Comparison of ENCODE assay signal across 8 cellular contexts in genomic region chr21:37366488-37367300, GRCh38. TPM values are rescaled to one million over a fixed set of nuclear protein-coding genes. Genes with fewer than 3 reads are reported as not detected.
DNase-seq lines count a peak whose midpoint lies in the region; ATAC-seq, FAIRE-seq and TF ChIP-seq lines count a peak whose summit lies in the region.

Gene DYRK1A (plus strand): TSS chr21:37366773. CDS start chr21:37420375, 53,602 bp downstream.

- FAIRE-seq in keratinocyte (lab: Jason Lieb, UNC) = no peak

- H3K4me1 ChIP-seq in keratinocyte (ENCODE audit: control insufficient read depth, extremely low read depth, insufficient read depth, low read length) = peaks cover 32% of the 10 kb centered on the region

- H3K9me3 ChIP-seq in keratinocyte (ENCODE audit: control insufficient read depth, low read depth, low read length) = no peaks in the 10 kb centered on the region

- dilution Hi-C loops in keratinocyte (cut with MboI; ENCODE audit: extremely low pct_ligation_motif_present, low sequenced_read_pairs) = no loop called here

- no peaks in the 10 kb centered on the region for H3K9me1 ChIP-seq in keratinocyte (ENCODE audit: control insufficient read depth, extremely low read depth, insufficient read depth, low read length)

- H2AFZ ChIP-seq in keratinocyte (ENCODE audit: control insufficient read depth, low read length) = peak within 1 kb of the TSS; percentile 51

- TF ChIP-seq CTCF in keratinocyte (optimal IDR thresholded peaks at IDR 0.05 in 1 of 3, IDR thresholded peaks at IDR 0.05 in 1 of 3, conservative IDR thresholded peaks at IDR 0.05 in 1 of 3; ENCODE audit: extremely low read depth in 1 of 3, insufficient read depth in 2 of 3, low read length in 3 of 3) = no peak

- peaks cover 47% of the 10 kb centered on the region for H3K79me2 ChIP-seq in keratinocyte (ENCODE audit: control insufficient read depth, insufficient read depth, low read length)

- no peaks in the 10 kb centered on the region for H3K36me3 ChIP-seq in keratinocyte (ENCODE audit: control insufficient read depth in 2 of 2, extremely low read depth in 1 of 2, insufficient read depth in 2 of 2, low read length in 2 of 2)

- no peaks in the 10 kb centered on the region for H4K20me1 ChIP-seq in keratinocyte (ENCODE audit: control insufficient read depth, extremely low read depth, insufficient read depth, low read length)

- peak within 1 kb of the TSS; percentile 81 to 93 (median 91) for H3K4me3 ChIP-seq in keratinocyte (ENCODE audit: control insufficient read depth in 2 of 3, extremely low read depth in 1 of 3, insufficient read depth in 2 of 3, low read depth in 1 of 3, low read length in 3 of 3)

- DNase-seq in AG20443 (ENCODE audit: low spot score) = peak; percentile 99
- peak; percentile 98 for DNase-seq in NCI-H510A (lab: John Stamatoyannopoulos, UW)
- DNase-seq in activated CD4-positive, alpha-beta T cell treated with anti-CD3 and anti-CD28 coated beads for 1 hour = peak; percentile 98
- DNase-seq in cerebellum (ENCODE audit: low spot score) = peak; percentile 100
- DNase-seq in keratinocyte (ENCODE audit: low read depth, low spot score) = peak; percentile 93
- DNase-seq in stimulated activated CD4-positive, alpha-beta T cell treated with anti-CD3 and anti-CD28 coated beads, Interleukin-15, amount 100 ng/mL, for 1 hour (ENCODE audit: low read depth in 1 of 2, low spot score in 1 of 2) = peak; percentile 96 to 99

- peak within 1 kb of the TSS; percentile 98 for H3K27ac ChIP-seq in keratinocyte (ENCODE audit: control insufficient read depth, insufficient read depth, low read length)

- peak within 1 kb of the TSS; percentile 96 for H3K9ac ChIP-seq in keratinocyte (ENCODE audit: control insufficient read depth, extremely low read depth, insufficient read depth, low read length)

- ATAC-seq in HG03432 (IDR thresholded peaks at IDR 0.05; ENCODE audit: unreplicated experiment) = peak; percentile 71

- peak within 1 kb of the TSS; percentile 92 for H3K4me2 ChIP-seq in keratinocyte (ENCODE audit: control insufficient read depth, extremely low read depth, insufficient read depth, low read depth, low read length)

- no peaks in the 10 kb centered on the region for H3K27me3 ChIP-seq in keratinocyte (ENCODE audit: control insufficient read depth, extremely low read depth, insufficient read depth, low read length)

- TF ChIP-seq POLR2A in GM19099 (IDR thresholded peaks at IDR 0.05; ENCODE audit: extremely low read depth, insufficient read length, low read depth) = peak; percentile 68

RNA-seq across cellular contexts. Expression of gene DYRK1A, which starts in this region (rescaled TPM):
- total RNA-seq in cerebellum = 138 TPM
- polyA plus RNA-seq in keratinocyte = 25.3 to 31.1 TPM (median 30.5 TPM) in 3 replicates
- polyA plus RNA-seq in keratinocyte (2011; ENCODE audit: low read depth) = 22.5 TPM
- 13.7 and 20.2 TPM in 2 replicates for polyA plus RNA-seq in keratinocyte (2011; cell fraction: cytosol; rRNA removed)
- 59.4 and 61.5 TPM in 2 replicates for polyA plus RNA-seq in keratinocyte (2011; cell fraction: nucleus; rRNA removed)
- polyA plus RNA-seq in keratinocyte (2012; ENCODE audit: low replicate concordance) = 13.5 and 17.6 TPM in 2 replicates
- 74.5 to 95.9 TPM (median 91.2 TPM) in 3 replicates for polyA minus RNA-seq in keratinocyte
- 24.9 TPM for polyA minus RNA-seq in keratinocyte (2011; cell fraction: cytosol; rRNA and poly(A)+ RNA removed)
- polyA minus RNA-seq in keratinocyte (2011; cell fraction: nucleus; rRNA and poly(A)+ RNA removed) = 49.5 and 82.0 TPM in 2 replicates

Comparison
In these comparisons a context has a peak if more than half of its experiments do, and no peak if none do; other contexts are left out.
1. Peak in every context shown above with its lines: DNase-seq, ATAC-seq, H3K4me3 ChIP-seq and H3K27ac ChIP-seq.